8 cellular contexts compared by ENCODE assay signal in the genomic region with DNA sequence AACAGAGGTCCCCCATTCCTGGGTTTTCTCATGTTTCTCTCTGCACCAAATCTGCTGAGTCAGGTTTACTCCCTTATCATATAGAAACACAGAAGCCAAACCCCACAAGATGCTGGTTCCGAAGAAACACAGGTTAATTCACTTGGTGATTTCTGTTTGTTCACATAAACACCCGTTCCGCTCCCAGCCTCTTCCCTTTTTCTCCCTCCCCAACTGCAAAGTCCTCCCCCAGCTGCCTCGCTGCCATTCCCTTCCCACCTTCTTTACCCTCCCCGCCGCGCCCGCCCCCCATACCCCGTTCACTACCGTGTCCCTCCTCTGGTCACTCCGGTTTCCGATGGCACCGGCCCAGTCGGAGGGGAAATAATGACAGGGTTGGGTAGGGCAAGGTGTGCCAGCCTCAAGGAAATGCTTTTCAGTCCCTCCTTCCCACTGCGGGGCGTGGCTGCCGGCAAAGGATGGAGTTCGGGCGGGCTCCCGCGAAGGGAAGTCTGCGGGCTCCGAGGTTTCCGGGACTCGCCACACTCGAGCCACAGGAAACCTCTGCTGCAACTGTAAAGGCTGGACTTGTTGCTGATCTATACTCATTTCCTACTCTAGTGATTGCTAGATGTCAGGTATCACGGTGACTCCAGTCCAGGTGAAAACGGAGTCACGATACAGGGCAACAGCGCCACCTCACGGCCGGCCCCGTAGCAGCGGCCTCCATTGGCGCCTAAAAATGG. TPM values are rescaled to one million over a fixed set of nuclear protein-coding genes. Genes with fewer than 3 reads are reported as not detected.
A peak's percentile ranks its signal among the peaks of the same experiment; 100 is the strongest.
DNase-seq lines count a peak whose midpoint lies in the region; ATAC-seq and TF ChIP-seq lines count a peak whose summit lies in the region.

A gene with protein sequence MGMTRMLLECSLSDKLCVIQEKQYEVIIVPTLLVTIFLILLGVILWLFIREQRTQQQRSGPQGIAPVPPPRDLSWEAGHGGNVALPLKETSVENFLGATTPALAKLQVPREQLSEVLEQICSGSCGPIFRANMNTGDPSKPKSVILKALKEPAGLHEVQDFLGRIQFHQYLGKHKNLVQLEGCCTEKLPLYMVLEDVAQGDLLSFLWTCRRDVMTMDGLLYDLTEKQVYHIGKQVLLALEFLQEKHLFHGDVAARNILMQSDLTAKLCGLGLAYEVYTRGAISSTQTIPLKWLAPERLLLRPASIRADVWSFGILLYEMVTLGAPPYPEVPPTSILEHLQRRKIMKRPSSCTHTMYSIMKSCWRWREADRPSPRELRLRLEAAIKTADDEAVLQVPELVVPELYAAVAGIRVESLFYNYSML (minus strand): TSS at position 393 of the 725 bp plus-strand sequence. CDS start 39,434 bp downstream, outside the sequence.

- H3K4me2 ChIP-seq in Karpas-422 (ENCODE audit: low read depth, low read length, poor library complexity, severe bottlenecking) = no peak within 1 kb of the TSS
- peak within 1 kb of the TSS; percentile 86 for H3K4me2 ChIP-seq in SK-N-SH

- TF ChIP-seq EP300 in SK-N-SH (IDR thresholded peaks at IDR 0.05; ENCODE audit: borderline replicate concordance in 1 of 2, low read depth in 1 of 2, low read length in 1 of 2) = no peak

- H3K9me2 ChIP-seq in Karpas-422 (replicated peaks; ENCODE audit: insufficient read depth, low read length) (no peaks in the 10 kb centered on the region), SK-N-SH (no peaks in the 10 kb centered on the region)

- H3K27ac ChIP-seq in Karpas-422 (ENCODE audit: low read length) = no peak within 1 kb of the TSS
- no peak within 1 kb of the TSS for H3K27ac ChIP-seq in SK-N-SH (ENCODE audit: low read depth in 2 of 2, low read length in 1 of 2)
- H3K27ac ChIP-seq in upper lobe of right lung = peak within 1 kb of the TSS; percentile 44

- H3F3A ChIP-seq in SK-N-SH (replicated peaks; ENCODE audit: insufficient read depth) = no peaks in the 10 kb centered on the region

- peaks cover 7% of the 10 kb centered on the region for H3K27me3 Mint-ChIP-seq in activated naive CD8-positive, alpha-beta T cell
- peaks cover 22% of the 10 kb centered on the region for H3K27me3 Mint-ChIP-seq in progenitor cell of endocrine pancreas

- no peaks in the 10 kb centered on the region for H3K36me3 Mint-ChIP-seq in activated naive CD8-positive, alpha-beta T cell
- no peaks in the 10 kb centered on the region for H3K36me3 Mint-ChIP-seq in progenitor cell of endocrine pancreas (ENCODE audit: insufficient read depth)

- ATAC-seq in left cardiac atrium (peak; percentile 69 to 76), upper lobe of right lung (peak; percentile 96)

- H3K4me3 Mint-ChIP-seq in activated naive CD8-positive, alpha-beta T cell = peak within 1 kb of the TSS; percentile 87
- H3K4me3 Mint-ChIP-seq in progenitor cell of endocrine pancreas (ENCODE audit: low read depth) = peak within 1 kb of the TSS; percentile 75

- TF ChIP-seq RAD21 in SK-N-SH (IDR thresholded peaks at IDR 0.05; ENCODE audit: low read length) = peak; percentile 52

- H3K9me3 ChIP-seq in Karpas-422 (ENCODE audit: low read length) (no peaks in the 10 kb centered on the region), SK-N-SH (no peaks in the 10 kb centered on the region), upper lobe of right lung (no peaks in the 10 kb centered on the region)

- H3K36me3 ChIP-seq in Karpas-422 (ENCODE audit: insufficient read depth, low read length) (no peaks in the 10 kb centered on the region), SK-N-SH (replicated peaks in 1 of 2; ENCODE audit: control insufficient read depth in 1 of 2, insufficient read depth in 2 of 2, low read length in 1 of 2) (no peaks in the 10 kb centered on the region), upper lobe of right lung (no peaks in the 10 kb centered on the region)

- H3K9ac ChIP-seq in Karpas-422 (ENCODE audit: low read length) (no peak within 1 kb of the TSS), SK-N-SH (no peak within 1 kb of the TSS)

- DNase-seq in AG10803 (ENCODE audit: low read depth) (peak; percentile 20), GM19240 (ENCODE audit: insufficient read length, low spot score) (peak; percentile 38), Karpas-422 (peak; percentile 69), SK-N-SH (peak; percentile 50), left cardiac atrium (peak; percentile 50), progenitor cell of endocrine pancreas (ENCODE audit: low spot score, unreplicated experiment) (peak; percentile 86), upper lobe of right lung (peak; percentile 87)

- WGBS in SK-N-SH (ENCODE audit: low lambda C conversion rate) = 5% methylated on average over 31 of the region's 35 CpGs

- H3K9me3 Mint-ChIP-seq in activated naive CD8-positive, alpha-beta T cell (ENCODE audit: low read depth) = no peaks in the 10 kb centered on the region
- no peaks in the 10 kb centered on the region for H3K9me3 Mint-ChIP-seq in progenitor cell of endocrine pancreas (ENCODE audit: low read depth)

- H3K4me3 ChIP-seq in AG10803 (ENCODE audit: low read length) (peak within 1 kb of the TSS; percentile 74), Karpas-422 (ENCODE audit: low read length) (no peak within 1 kb of the TSS), SK-N-SH (ENCODE audit: low read depth in 2 of 2, low read length in 1 of 2) (peak within 1 kb of the TSS; percentile 36 to 67), upper lobe of right lung (peak within 1 kb of the TSS; percentile 49)

- POLR2A ChIA-PET in SK-N-SH (lab: Yijun Ruan, JAX) = no interaction called here

- TF ChIP-seq CTCF in AG10803 (conservative IDR thresholded peaks at IDR 0.05; ENCODE audit: low read length) (peak; percentile 89), SK-N-SH (IDR thresholded peaks at IDR 0.05) (peak; percentile 94), progenitor cell of endocrine pancreas (IDR thresholded peaks at IDR 0.05; ENCODE audit: unreplicated experiment) (peak; percentile 100), upper lobe of right lung (IDR thresholded peaks at IDR 0.05) (peak; percentile 87)

- H3K27me3 ChIP-seq in Karpas-422 (ENCODE audit: low read length) (no peaks in the 10 kb centered on the region), SK-N-SH (ENCODE audit: insufficient read depth) (peaks cover 32% of the 10 kb centered on the region; the same call in 1 of the 2 replicates), upper lobe of right lung (no peaks in the 10 kb centered on the region)

- CTCF ChIA-PET in SK-N-SH (lab: Yijun Ruan, JAX) = no interaction called here

- intact Hi-C loops in left cardiac atrium (cut with DNase I) = no loop called here
- intact Hi-C loops in upper lobe of right lung (cut with DNase I) = no loop called here

- H3K79me2 ChIP-seq in Karpas-422 (ENCODE audit: low read length) (no peaks in the 10 kb centered on the region), SK-N-SH (ENCODE audit: insufficient read depth) (no peaks in the 10 kb centered on the region)

- no peaks in the 10 kb centered on the region for H3K4me1 ChIP-seq in Karpas-422 (ENCODE audit: low read length)
- no peaks in the 10 kb centered on the region for H3K4me1 ChIP-seq in SK-N-SH (ENCODE audit: control insufficient read depth in 1 of 2, insufficient read depth in 2 of 2, low read depth in 1 of 2, low read length in 1 of 2)
- peaks cover 7% of the 10 kb centered on the region for H3K4me1 ChIP-seq in upper lobe of right lung

- H4K20me1 ChIP-seq in Karpas-422 (ENCODE audit: insufficient read depth, low read depth, low read length) (no peaks in the 10 kb centered on the region), SK-N-SH (ENCODE audit: insufficient read depth) (no peaks in the 10 kb centered on the region)

- H2AFZ ChIP-seq in Karpas-422 (ENCODE audit: low read length) (no peak within 1 kb of the TSS), SK-N-SH (ENCODE audit: low read depth) (peak within 1 kb of the TSS; percentile 67; the same call in 1 of the 2 replicates)

- peaks cover 33% of the 10 kb centered on the region for H3K4me1 Mint-ChIP-seq in activated naive CD8-positive, alpha-beta T cell (ENCODE audit: low read depth)
- H3K4me1 Mint-ChIP-seq in progenitor cell of endocrine pancreas (ENCODE audit: low read depth) = peaks cover 3% of the 10 kb centered on the region

- H3K27ac Mint-ChIP-seq in activated naive CD8-positive, alpha-beta T cell = peak within 1 kb of the TSS; percentile 47
- H3K27ac Mint-ChIP-seq in progenitor cell of endocrine pancreas = peak within 1 kb of the TSS; percentile 70

TF ChIP-seq in SK-N-SH, 30 proteins besides CTCF, POLR2A, EP300 and RAD21:
- TF ChIP-seq, protein P1, sequence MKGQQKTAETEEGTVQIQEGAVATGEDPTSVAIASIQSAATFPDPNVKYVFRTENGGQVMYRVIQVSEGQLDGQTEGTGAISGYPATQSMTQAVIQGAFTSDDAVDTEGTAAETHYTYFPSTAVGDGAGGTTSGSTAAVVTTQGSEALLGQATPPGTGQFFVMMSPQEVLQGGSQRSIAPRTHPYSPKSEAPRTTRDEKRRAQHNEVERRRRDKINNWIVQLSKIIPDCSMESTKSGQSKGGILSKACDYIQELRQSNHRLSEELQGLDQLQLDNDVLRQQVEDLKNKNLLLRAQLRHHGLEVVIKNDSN (IDR thresholded peaks at IDR 0.05; ENCODE audit: borderline replicate concordance, low read depth) = no peak
- peak; percentile 46 for TF ChIP-seq SMC3 (IDR thresholded peaks at IDR 0.05; ENCODE audit: low read depth, low read length)
TF ChIP-seq in SK-N-SH: peak in this region for 1.

RNA-seq across cellular contexts. Expression of the gene that starts here (rescaled TPM):
- not detected in 2 replicates for total RNA-seq in Karpas-422 (2014; rRNA removed; shearing (Covaris generic); ENCODE audit: low replicate concordance)
- not detected in 2 replicates for polyA plus RNA-seq in SK-N-SH (2012; rRNA removed)
- polyA plus RNA-seq in SK-N-SH (2012; cell fraction: cytosol; rRNA removed) = not detected in 2 replicates
- 0.01 TPM in 1 of 2 replicates, not detected in the other for polyA plus RNA-seq in SK-N-SH (2012; cell fraction: nucleus; rRNA removed)
- total RNA-seq in left cardiac atrium = under 1 TPM in 1 of 2 donors, not detected in 1; 0.12 TPM
- 0.79 and 0.95 TPM in 2 replicates for total RNA-seq in progenitor cell of endocrine pancreas
- total RNA-seq in upper lobe of right lung = 0.93 TPM

Comparison
In these comparisons a context has a peak if more than half of its experiments do, and no peak if none do; other contexts are left out.
1. Peak in DNase-seq in Karpas-422; RNA of the gene not detected or under 1 TPM.
2. Peak in DNase-seq, H3K4me3 ChIP-seq and H3K4me2 ChIP-seq in SK-N-SH; RNA of the gene not detected or under 1 TPM.
3. Peak in DNase-seq and ATAC-seq in left cardiac atrium; RNA of the gene not detected or under 1 TPM.
4. Peak in DNase-seq in progenitor cell of endocrine pancreas; RNA of the gene not detected or under 1 TPM.
5. Peak in DNase-seq, ATAC-seq, H3K4me3 ChIP-seq and H3K27ac ChIP-seq in upper lobe of right lung; RNA of the gene not detected or under 1 TPM.
6. DNase-seq: peak in every context shown above with its lines; median percentile 87 in upper lobe of right lung; 86 in progenitor cell of endocrine pancreas; 69 in Karpas-422; 50 in SK-N-SH; 50 in left cardiac atrium; 38 in GM19240; 20 in AG10803.